Comparison of ENCODE assay signal across 24 cellular contexts in genomic region chr16:4840984-4841383, GRCh38. TPM values are rescaled to one million over a fixed set of nuclear protein-coding genes. Genes with fewer than 3 reads are reported as not detected.
"Had no signal": no experiment of that assay in that cellular context is flagged by ENCODE, and none has a peak within 500 bp of the region (broad histone marks: within the 10 kb centered on the region; RNA-seq: fewer than 3 reads in every experiment).

No MANE protein-coding gene starts in this region.

- H3K27me3 Mint-ChIP-seq: activated CD4-positive, alpha-beta T cell treated with anti-CD3 and anti-CD28 coated beads, Interleukin-2, amount 10 ng/mL, durations not matched to agents 24 days and 14 days; activated naive CD8-positive, alpha-beta T cell had no signal

- H3K27ac Mint-ChIP-seq: activated CD4-positive, alpha-beta T cell treated with anti-CD3 and anti-CD28 coated beads, Interleukin-2, amount 10 ng/mL, durations not matched to agents 24 days and 14 days; activated naive CD8-positive, alpha-beta T cell; activated T-helper 1 cell treated with anti-CD3 and anti-CD28 coated beads, Interleukin-12 subunit alpha, Interleukin-12 subunit beta, Interleukin-2, Interleukin-4 antibody, amounts not matched to agents 30 ng/mL and 10 ng/mL and 1 ng/mL, durations not matched to agents 14 hours and 24 hours and 36 hours; WTC11 had no signal

- H3K27me3 ChIP-seq: adrenal gland had no signal

- H3K9me3 Mint-ChIP-seq: activated CD4-positive, alpha-beta T cell treated with anti-CD3 and anti-CD28 coated beads, Interleukin-2, amount 10 ng/mL, durations not matched to agents 24 days and 14 days; activated T-helper 1 cell treated with anti-CD3 and anti-CD28 coated beads, Interleukin-12 subunit alpha, Interleukin-12 subunit beta, Interleukin-2, Interleukin-4 antibody, amounts not matched to agents 30 ng/mL and 10 ng/mL and 1 ng/mL, durations not matched to agents 14 hours and 24 hours and 36 hours; T-helper 1 cell treated with Interleukin-12 subunit alpha and Interleukin-12 subunit beta and Interleukin-4 antibody, amounts not matched to agents 30 μg/mL and 1 μg/mL, for 36 hours; WTC11 had no signal

- H3K4me3 ChIP-seq: adrenal gland had no signal

- ATAC-seq: PC-3, WTC11 had no signal

- DNase-seq: activated CD4-positive, alpha-beta T cell treated with anti-CD3 and anti-CD28 coated beads for 1 hour; activated CD4-positive, alpha-beta T cell treated with anti-CD3 and anti-CD28 coated beads, Interleukin-2, amount 10 ng/mL, durations not matched to agents 24 days and 14 days; activated CD4-positive, alpha-beta T cell treated with anti-CD3 and anti-CD28 coated beads, Interleukin-2, amount 50 U/mL, for 48 hours; activated effector memory CD4-positive, alpha-beta T cell treated with anti-CD3 and anti-CD28 coated beads, Interleukin-2, amount 50 U/mL, for 16 hours; activated naive CD4-positive, alpha-beta T cell treated with Interleukin-2 at 50 U/mL for 16 hours; anterior cingulate cortex; Karpas-422; MM.1S; NCI-H1105; NCI-H1436 treated with DMSO at 0.1 percent for 48 hours; NCI-H187; NCI-H2081; NCI-H446; NCI-H524; PC-3; SHP77 treated with DMSO at 0.1 percent for 48 hours; T-helper 9 cell had no signal

- H3K4me3 Mint-ChIP-seq: activated CD4-positive, alpha-beta T cell treated with anti-CD3 and anti-CD28 coated beads, Interleukin-2, amount 10 ng/mL, durations not matched to agents 24 days and 14 days; activated naive CD8-positive, alpha-beta T cell; activated T-helper 1 cell treated with anti-CD3 and anti-CD28 coated beads, Interleukin-12 subunit alpha, Interleukin-12 subunit beta, Interleukin-2, Interleukin-4 antibody, amounts not matched to agents 30 ng/mL and 10 ng/mL and 1 ng/mL, durations not matched to agents 14 hours and 24 hours and 36 hours; T-helper 1 cell treated with Interleukin-12 subunit alpha and Interleukin-12 subunit beta and Interleukin-4 antibody, amounts not matched to agents 30 μg/mL and 1 μg/mL, for 36 hours; WTC11 had no signal

- H3K27ac ChIP-seq: adrenal gland had no signal

- H3K9me3 ChIP-seq: adrenal gland had no signal

RNA-seq across cellular contexts. Expression of gene SMIM22, which starts 45.8 kb away (rescaled TPM):
- total RNA-seq: activated CD4-positive, alpha-beta T cell treated with anti-CD3 and anti-CD28 coated beads, Interleukin-2, amount 10 ng/mL, durations not matched to agents 24 days and 14 days; activated T-helper 1 cell treated with anti-CD3 and anti-CD28 coated beads, Interleukin-12 subunit alpha, Interleukin-12 subunit beta, Interleukin-2, Interleukin-4 antibody, amounts not matched to agents 30 ng/mL and 10 ng/mL and 1 ng/mL, durations not matched to agents 14 hours and 24 hours and 36 hours; adrenal gland; cerebellum; PC-3; SK-MEL-5; WTC11 had no signal

RNA-seq across cellular contexts. Expression of gene SEPTIN12, which starts 52.8 kb away (rescaled TPM):
- total RNA-seq: activated CD4-positive, alpha-beta T cell treated with anti-CD3 and anti-CD28 coated beads, Interleukin-2, amount 10 ng/mL, durations not matched to agents 24 days and 14 days; activated T-helper 1 cell treated with anti-CD3 and anti-CD28 coated beads, Interleukin-12 subunit alpha, Interleukin-12 subunit beta, Interleukin-2, Interleukin-4 antibody, amounts not matched to agents 30 ng/mL and 10 ng/mL and 1 ng/mL, durations not matched to agents 14 hours and 24 hours and 36 hours; adrenal gland; cerebellum; PC-3; SK-MEL-5; WTC11 had no signal
